Comparison of ENCODE assay signal across 18 cellular contexts in genomic region chr7:91356915-91357314, GRCh38.
DNase-seq lines count a peak whose midpoint lies in the region; FAIRE-seq and TF ChIP-seq lines count a peak whose summit lies in the region.
"Had no signal": no experiment of that assay in that cellular context is flagged by ENCODE, and none has a peak within 500 bp of the region (broad histone marks: within the 10 kb centered on the region; RNA-seq: fewer than 3 reads in every experiment).

No MANE protein-coding gene starts in this region.

- H4K20me1 ChIP-seq in H1 (replicated peaks in 1 of 2; ENCODE audit: control insufficient read depth in 1 of 2, insufficient read depth in 2 of 2, low read length in 2 of 2): no peaks in the 10 kb centered on the region
- H4K20me1 ChIP-seq in smooth muscle cell (ENCODE audit: low read depth): no peaks in the 10 kb centered on the region
- H4K20me1 ChIP-seq: BLaER1 treated with 17β-estradiol and CSF1 and Interleukin-3, amounts not matched to agents 10 nM and 100 nM had no signal

- TF ChIP-seq POLR2A in H1 (IDR thresholded peaks at IDR 0.05; ENCODE audit: control extremely low read depth in 1 of 2, low read depth in 2 of 2, low read length in 2 of 2): no peak

- CTCF ChIA-PET in H1 (lab: Charles Lee; ENCODE audit: partially characterized antibody): interaction anchor here (1.1 to 2.6 kb wide), 2 partner anchors 69 to 79 kb away, joined by 3 to 6 read pairs; no protein-coding TSS in a partner anchor

- H4K5ac ChIP-seq in H1 (ENCODE audit: insufficient read length, low read depth, low read length): no peak overlapping the region

- no peaks in the 10 kb centered on the region for H3K79me1 ChIP-seq in H1 (ENCODE audit: low read depth, low read length)

- TF ChIP-seq CTCF in H1 (IDR thresholded peaks at IDR 0.05; ENCODE audit: control extremely low read depth in 1 of 3, insufficient read depth in 1 of 3, low read depth in 1 of 3, low read length in 3 of 3) (no peak), smooth muscle cell (IDR thresholded peaks at IDR 0.05; ENCODE audit: borderline replicate concordance, insufficient read depth, poor library complexity, severe bottlenecking) (no peak)

- H3K36me3 ChIP-seq in H1 (ENCODE audit: control insufficient read depth in 2 of 4, insufficient read depth in 4 of 4, low read length in 3 of 4) (no peaks in the 10 kb centered on the region), smooth muscle cell (ENCODE audit: low read depth) (no peaks in the 10 kb centered on the region)
- H3K36me3 ChIP-seq: BLaER1 treated with 17β-estradiol and CSF1 and Interleukin-3, amounts not matched to agents 10 nM and 100 nM had no signal

- H2AK5ac ChIP-seq in H1 (ENCODE audit: low read depth, low read length): no peak overlapping the region

- FAIRE-seq in H1 (lab: Jason Lieb, UNC): no peak
- FAIRE-seq: A549, G401.6, GM12891, GM19239 had no signal

- no peaks in the 10 kb centered on the region for H3K23me2 ChIP-seq in H1 (ENCODE audit: low read depth, low read length)

- H2BK12ac ChIP-seq in H1 (ENCODE audit: low read depth, low read length): no peak overlapping the region

- H3K27me3 ChIP-seq in H1 (replicated peaks in 1 of 4; ENCODE audit: control insufficient read depth in 3 of 4, extremely low read depth in 1 of 4, insufficient read depth in 3 of 4, low read length in 3 of 4) (peaks cover 40 to 83% (median 65%) of the 10 kb centered on the region in 4 experiments), smooth muscle cell (ENCODE audit: low read depth) (no peaks in the 10 kb centered on the region)
- H3K27me3 ChIP-seq: BLaER1 treated with 17β-estradiol and CSF1 and Interleukin-3, amounts not matched to agents 10 nM and 100 nM had no signal

- H2BK5ac ChIP-seq in H1 (ENCODE audit: low read depth, low read length): no peak overlapping the region

- H3K79me2 ChIP-seq in H1 (ENCODE audit: control insufficient read depth in 1 of 2, insufficient read depth in 2 of 2, low read length in 2 of 2): no peaks in the 10 kb centered on the region
- no peaks in the 10 kb centered on the region for H3K79me2 ChIP-seq in smooth muscle cell (ENCODE audit: low read depth)

- H3K56ac ChIP-seq in H1 (replicated peaks; ENCODE audit: insufficient read length, low read depth, low read length): no peak overlapping the region

- no peak overlapping the region for H4K91ac ChIP-seq in H1 (replicated peaks; ENCODE audit: insufficient read length, low read length)

- no peak for TF ChIP-seq EP300 in H1 (IDR thresholded peaks at IDR 0.05; ENCODE audit: borderline replicate concordance in 1 of 2, low read depth in 2 of 2, low read length in 2 of 2)

- H3K4ac ChIP-seq in H1 (replicated peaks; ENCODE audit: insufficient read length, low read depth, low read length): no peak overlapping the region

- H3K9ac ChIP-seq in H1 (replicated peaks in 1 of 4; ENCODE audit: extremely low read depth in 1 of 4, low read depth in 3 of 4, low read length in 3 of 4) (no peak overlapping the region), smooth muscle cell (ENCODE audit: low read depth) (no peak overlapping the region)
- H3K9ac ChIP-seq: BLaER1 treated with 17β-estradiol and CSF1 and Interleukin-3, amounts not matched to agents 10 nM and 100 nM had no signal

- no peaks in the 10 kb centered on the region for H3K9me3 ChIP-seq in H1 (ENCODE audit: insufficient read depth in 2 of 2, low read depth in 1 of 2, low read length in 1 of 2)
- no peaks in the 10 kb centered on the region for H3K9me3 ChIP-seq in smooth muscle cell (replicated peaks; ENCODE audit: low read depth)
- H3K9me3 ChIP-seq: A549; BLaER1 treated with 17β-estradiol and CSF1 and Interleukin-3, amounts not matched to agents 10 nM and 100 nM; Caco-2 had no signal

- H3K14ac ChIP-seq in H1 (ENCODE audit: insufficient read length): no peak overlapping the region

- no peak overlapping the region for H4K8ac ChIP-seq in H1 (ENCODE audit: extremely low read depth, insufficient read depth, low read length)

- no peak overlapping the region for H2BK120ac ChIP-seq in H1 (replicated peaks; ENCODE audit: low read depth, low read length)

- H3K18ac ChIP-seq in H1 (ENCODE audit: extremely low read depth, low read length): no peak overlapping the region

- H2AFZ ChIP-seq in H1 (ENCODE audit: low read length) (no peak overlapping the region), smooth muscle cell (ENCODE audit: low read depth) (no peak overlapping the region)

- DNase-seq in NCI-H524 (lab: John Stamatoyannopoulos, UW) (peak; percentile 43 to 75), NCI-H524 treated with DMSO at 0.1 percent for 48 hours (lab: John Stamatoyannopoulos, UW) (no peak), H1 (ENCODE audit: low read depth in 1 of 2, low spot score in 2 of 2) (no peak), smooth muscle cell (lab: John Stamatoyannopoulos, UW; ENCODE audit: unreplicated experiment) (no peak), NCI-H2227 treated with DMSO at 0.1 percent for 48 hours (lab: John Stamatoyannopoulos, UW) (no peak)
- DNase-seq: AML-193; Caco-2; Calu3; CD4-positive, alpha-beta T cell; CD8-positive, alpha-beta T cell; DMS79 treated with DMSO at 0.1 percent for 48 hours; GF-D8 had no signal

- no peak for TF ChIP-seq RAD21 in H1 (IDR thresholded peaks at IDR 0.05 in 1 of 2, conservative IDR thresholded peaks at IDR 0.05 in 1 of 2; ENCODE audit: low read depth in 2 of 2, low read length in 2 of 2)

- H3F3A ChIP-seq in smooth muscle cell (ENCODE audit: low read depth): peaks cover 10% of the 10 kb centered on the region

- no peak overlapping the region for H3K23ac ChIP-seq in H1 (ENCODE audit: insufficient read length)

- H3K27ac ChIP-seq in H1 (ENCODE audit: low read depth, low read length) (no peak overlapping the region), smooth muscle cell (ENCODE audit: low read depth) (peak overlapping the region; percentile 71)
- H3K27ac ChIP-seq: A549; BLaER1 treated with 17β-estradiol and CSF1 and Interleukin-3, amounts not matched to agents 10 nM and 100 nM; C4-2B had no signal

- H3K4me3 ChIP-seq in H1 (ENCODE audit: extremely low read depth in 1 of 4, insufficient read depth in 2 of 4, low read depth in 3 of 4, low read length in 4 of 4) (no peak overlapping the region), smooth muscle cell (no peak overlapping the region)
- H3K4me3 ChIP-seq: A549; BLaER1 treated with 17β-estradiol and CSF1 and Interleukin-3, amounts not matched to agents 10 nM and 100 nM had no signal

- POLR2A ChIA-PET in H1 (lab: Charles Lee; ENCODE audit: partially characterized antibody): interaction anchor here (0.7 kb wide), 1 partner anchor 94 kb away, joined by 3 read pairs; no protein-coding TSS in a partner anchor

- no peak overlapping the region for H3K4me2 ChIP-seq in H1 (ENCODE audit: insufficient read depth in 1 of 2, low read depth in 2 of 2, low read length in 2 of 2)
- no peak overlapping the region for H3K4me2 ChIP-seq in smooth muscle cell
- H3K4me2 ChIP-seq: A549 had no signal

- no peak overlapping the region for H2BK20ac ChIP-seq in H1 (ENCODE audit: low read length)

- peaks cover 0 to 4% (median 2%) of the 10 kb centered on the region in 4 experiments; a peak in 3 of 7 replicates for H3K4me1 ChIP-seq in H1 (replicated peaks in 1 of 4; ENCODE audit: control insufficient read depth in 3 of 4, insufficient read depth in 4 of 4, low read length in 3 of 4)
- H3K4me1 ChIP-seq in smooth muscle cell (ENCODE audit: low read depth): peaks cover 34% of the 10 kb centered on the region
- H3K4me1 ChIP-seq: A549; BLaER1 treated with 17β-estradiol and CSF1 and Interleukin-3, amounts not matched to agents 10 nM and 100 nM; Caco-2 had no signal

- H2BK15ac ChIP-seq in H1 (ENCODE audit: low read length): no peak overlapping the region

TF ChIP-seq in H1, 55 proteins besides CTCF, POLR2A, EP300 and RAD21:
- TF ChIP-seq KDM1A (IDR thresholded peaks at IDR 0.05; ENCODE audit: borderline replicate concordance, low read length): no peak
- peak; percentile 34 for TF ChIP-seq EZH2 (IDR thresholded peaks at IDR 0.05; ENCODE audit: low read depth, low read length, severe bottlenecking)

Comparison
In these comparisons a context has a peak if more than half of its experiments do, and no peak if none do; other contexts are left out.
1. DNase-seq: peak in NCI-H524 (2 of 2); none in NCI-H524 treated with DMSO at 0.1 percent for 48 hours (single experiment), H1 (0 of 2), smooth muscle cell (single experiment) and NCI-H2227 treated with DMSO at 0.1 percent for 48 hours (single experiment).